Comparison of ENCODE assay signal across 8 cellular contexts in genomic region chr5:132428811-132429440, GRCh38. TPM values are rescaled to one million over a fixed set of nuclear protein-coding genes. Genes with fewer than 3 reads are reported as not detected.
DNase-seq lines count a peak whose midpoint lies in the region; ATAC-seq and TF ChIP-seq lines count a peak whose summit lies in the region.

No MANE protein-coding gene starts in this region.

- H2AFZ ChIP-seq in DND-41 (ENCODE audit: low read depth, low read length), result no peak overlapping the region

- CTCF ChIA-PET in RWPE1 (lab: Yijun Ruan, JAX), result interaction anchor here (1.1 to 2.8 kb wide), 2 partner anchors 10 to 42 kb away, joined by 3 to 12 read pairs; no protein-coding TSS in a partner anchor

- TF ChIP-seq POLR2A in esophagus muscularis mucosa (IDR thresholded peaks at IDR 0.05; ENCODE audit: low read depth), result no peak
- TF ChIP-seq POLR2A in sigmoid colon (IDR thresholded peaks at IDR 0.05), result no peak

- H3K36me3 ChIP-seq in DND-41 (ENCODE audit: insufficient read depth, low read length) (peaks cover 90% of the 10 kb centered on the region), esophagus muscularis mucosa (no peaks in the 10 kb centered on the region), sigmoid colon (no peaks in the 10 kb centered on the region)

- H3K4me1 ChIP-seq in DND-41 (ENCODE audit: insufficient read depth, low read length) (peaks cover 93% of the 10 kb centered on the region), esophagus muscularis mucosa (peaks cover 90 to 95% (median 90%) of the 10 kb centered on the region in 4 donors), sigmoid colon (peaks cover 0 to 98% (median 80%) of the 10 kb centered on the region in 4 donors)

- TF ChIP-seq EP300 in esophagus muscularis mucosa (IDR thresholded peaks at IDR 0.05) (no peak), sigmoid colon (IDR thresholded peaks at IDR 0.05) (no peak)

- peaks cover 99% of the 10 kb centered on the region for H3K79me2 ChIP-seq in DND-41 (ENCODE audit: insufficient read depth, low read length)

- H3K9me3 ChIP-seq in DND-41 (ENCODE audit: insufficient read depth, low read length, severe bottlenecking), result no peaks in the 10 kb centered on the region
- no peaks in the 10 kb centered on the region for H3K9me3 ChIP-seq in esophagus muscularis mucosa
- H3K9me3 ChIP-seq in sigmoid colon, result no peaks in the 10 kb centered on the region

- ATAC-seq in DND-41 (ENCODE audit: insufficient read depth, low read depth), result no peak
- ATAC-seq in HG03025 (IDR thresholded peaks at IDR 0.05; ENCODE audit: low FRiP score, unreplicated experiment), result no peak
- ATAC-seq in GM19023 (IDR thresholded peaks at IDR 0.05; ENCODE audit: unreplicated experiment), result no peak

- no peak overlapping the region for H3K4me2 ChIP-seq in DND-41 (ENCODE audit: insufficient read depth, low read length)

- 0 out of 2 replicates have a peak overlapping the region, but pooled peaks have one; percentile 6 for H3K9ac ChIP-seq in DND-41 (ENCODE audit: low read depth, low read length)

- H3K27ac ChIP-seq in DND-41 (ENCODE audit: low read length) (peak overlapping the region; percentile 99), RWPE1 (peak overlapping the region; percentile 27; the same call in 1 of the 2 replicates), esophagus muscularis mucosa (replicated peaks in 1 of 4) (peak overlapping the region; percentile 74 to 83 (median 78)), sigmoid colon (peak overlapping the region; percentile 78 to 98 (median 87))

- H4K20me1 ChIP-seq in DND-41 (ENCODE audit: insufficient read depth, low read length), result peaks cover 59% of the 10 kb centered on the region

- TF ChIP-seq CTCF in DND-41 (IDR thresholded peaks at IDR 0.05; ENCODE audit: borderline replicate concordance, extremely low read depth, low read length, poor library complexity, severe bottlenecking) (no peak), RWPE1 (conservative IDR thresholded peaks at IDR 0.05; ENCODE audit: low read depth) (no peak), esophagus muscularis mucosa (IDR thresholded peaks at IDR 0.05) (no peak), sigmoid colon (IDR thresholded peaks at IDR 0.05) (no peak)

- H3K27me3 ChIP-seq in DND-41 (ENCODE audit: insufficient read depth, low read length, poor library complexity), result no peaks in the 10 kb centered on the region
- no peaks in the 10 kb centered on the region for H3K27me3 ChIP-seq in esophagus muscularis mucosa
- H3K27me3 ChIP-seq in sigmoid colon, result no peaks in the 10 kb centered on the region

- POLR2A ChIA-PET in RWPE1 (lab: Yijun Ruan, JAX; ENCODE audit: low non-redundant PET), result no interaction called here

- no peak for DNase-seq in DND-41
- DNase-seq in RWPE1 (ENCODE audit: low spot score), result no peak
- DNase-seq in esophagus muscularis mucosa (ENCODE audit: extremely low spot score), result no peak
- no peak for DNase-seq in sigmoid colon
- no peak for DNase-seq in NCI-H2081 treated with DMSO at 0.1 percent for 48 hours (lab: John Stamatoyannopoulos, UW)
- no peak for DNase-seq in GM19240 (ENCODE audit: insufficient read length, low spot score)

- 63% methylated on average over 6 of the region's 6 CpGs for WGBS in esophagus muscularis mucosa
- WGBS in sigmoid colon, 2 donors, result 62 to 77% methylated on average over 6 of the region's 6 CpGs

- no peak overlapping the region for H3K4me3 ChIP-seq in DND-41 (ENCODE audit: low read depth in 1 of 2, low read length in 2 of 2)
- no peak overlapping the region for H3K4me3 ChIP-seq in esophagus muscularis mucosa
- no peak overlapping the region for H3K4me3 ChIP-seq in sigmoid colon

- intact Hi-C loops in esophagus muscularis mucosa (cut with DNase I), result no loop called here
- intact Hi-C loops in sigmoid colon (cut with DNase I), result no loop called here

RNA-seq across cellular contexts. Expression of gene SLC22A5, which starts 59.4 kb away (rescaled TPM):
- total RNA-seq in esophagus muscularis mucosa (1 to 10 TPM; 6.2 to 8.8 (median 7.5) TPM), sigmoid colon (1 to 10 TPM; 3.6 to 9.9 (median 6.3) TPM)
- 10 to 100 TPM in 1 of 3 donors, 1 to 10 TPM in 2; 6.0 to 11.9 (median 9.0) TPM for polyA plus RNA-seq in sigmoid colon

Comparison
In these comparisons a context has a peak if more than half of its experiments do, and no peak if none do; other contexts are left out.
1. H3K27ac ChIP-seq: peak in every context shown above with its lines; median percentile 99 in DND-41; 87 in sigmoid colon; 78 in esophagus muscularis mucosa; 27 in RWPE1.